11 cellular contexts compared by ENCODE assay signal in genomic region chr7:5633161-5634106, GRCh38. TPM values are rescaled to one million over a fixed set of nuclear protein-coding genes. Genes with fewer than 3 reads are reported as not detected.
DNase-seq lines count a peak whose midpoint lies in the region; ATAC-seq and TF ChIP-seq lines count a peak whose summit lies in the region.
"Had no signal": no experiment of that assay in that cellular context is flagged by ENCODE, and none has a peak within 500 bp of the region (broad histone marks: within the 10 kb centered on the region; RNA-seq: fewer than 3 reads in every experiment).

No MANE protein-coding gene starts in this region.

- no peak for ATAC-seq in HG03175 (IDR thresholded peaks at IDR 0.05; ENCODE audit: unreplicated experiment)

- POLR2A ChIA-PET in HEK293 (lab: Yijun Ruan, JAX): interaction anchor here (0.5 kb wide), 1 partner anchor 814 kb away, joined by 5 read pairs; the partner anchor contains the start of gene DAGLB

- CTCF ChIA-PET in HEK293 (lab: Yijun Ruan, JAX): interaction anchor here (1.2 kb wide), 1 partner anchor 44 kb away, joined by 4 read pairs; no protein-coding TSS in a partner anchor

- no peaks in the 10 kb centered on the region for H3K27me3 ChIP-seq in skeletal muscle tissue (ENCODE audit: control insufficient read depth in 3 of 3, insufficient read depth in 3 of 3, low read length in 3 of 3)

- H3K9me3 ChIP-seq in HEK293 (ENCODE audit: control insufficient read depth, insufficient read depth, low read depth, low read length): no peaks in the 10 kb centered on the region
- H3K9me3 ChIP-seq in skeletal muscle tissue (ENCODE audit: control insufficient read depth in 3 of 3, low read length in 3 of 3): no peaks in the 10 kb centered on the region

- H3K27ac ChIP-seq in HEK293 (ENCODE audit: extremely low read depth, low read depth, low read length) (no peak overlapping the region), skeletal muscle tissue (ENCODE audit: low read depth, low read length) (peak overlapping the region; percentile 73)

- peak overlapping the region; percentile 47 to 77 (median 73) for H3K9ac ChIP-seq in skeletal muscle tissue (ENCODE audit: low read depth in 1 of 3, low read length in 3 of 3)

- DNase-seq in astrocyte of the hippocampus (ENCODE audit: low read depth, low spot score) (peak; percentile 53), iPS DF 4.7 (ENCODE audit: extremely low read depth, low spot score) (peak; percentile 66), HT-29 (ENCODE audit: low spot score) (no peak), GM20000 (ENCODE audit: low spot score) (no peak), DMS79 treated with DMSO at 0.1 percent for 48 hours (lab: John Stamatoyannopoulos, UW) (no peak)
- DNase-seq: activated CD4-positive, alpha-beta T cell treated with anti-CD3 and anti-CD28 coated beads for 48 hours; immature natural killer cell; NCI-H1092 treated with DMSO at 0.1 percent for 48 hours had no signal

- H3K4me1 ChIP-seq in HEK293 (ENCODE audit: control insufficient read depth, insufficient read depth, low read length) (peaks cover 2% of the 10 kb centered on the region; the same call in 1 of the 2 replicates), skeletal muscle tissue (ENCODE audit: control insufficient read depth in 3 of 3, insufficient read depth in 3 of 3, low read length in 3 of 3) (peaks cover 43 to 55% (median 48%) of the 10 kb centered on the region in 3 donors)

- peaks cover 0 to 10% of the 10 kb centered on the region in 2 experiments; a peak in 2 of 3 replicates for H3K36me3 ChIP-seq in HEK293 (ENCODE audit: control insufficient read depth in 2 of 2, insufficient read depth in 1 of 2, low read length in 2 of 2)
- peaks cover 6 to 10% (median 7%) of the 10 kb centered on the region in 3 donors for H3K36me3 ChIP-seq in skeletal muscle tissue (ENCODE audit: control insufficient read depth in 3 of 3, insufficient read depth in 3 of 3, low read length in 3 of 3)

- no peak for TF ChIP-seq CTCF in HEK293 (tag by site-specific recombination; IDR thresholded peaks at IDR 0.05)
- TF ChIP-seq CTCF in GM20000 (IDR thresholded peaks at IDR 0.05; ENCODE audit: extremely low read depth, missing control alignments): no peak

- H3K4me3 ChIP-seq in HEK293 (ENCODE audit: low read depth, low read length) (no peak overlapping the region), skeletal muscle tissue (ENCODE audit: low read length in 3 of 3) (peak overlapping the region in 2 of 3 donors; percentile 10 to 45)

TF ChIP-seq in HEK293, 187 proteins besides CTCF, POLR2A, EP300 and RAD21:
- TF ChIP-seq ZIC2 (tag by site-specific recombination; IDR thresholded peaks at IDR 0.05) (0 out of 2 replicates have a peak, but pooled peaks have one; percentile 15), ZNF175 (tag by site-specific recombination; IDR thresholded peaks at IDR 0.05) (no peak)

RNA-seq across cellular contexts. Expression of gene FSCN1, which starts 40.8 kb away (rescaled TPM):
- total RNA-seq in skeletal muscle tissue: 110 TPM
- total RNA-seq in HT-29 (2014; rRNA removed; shearing (Covaris generic)): 2.0 and 3.8 TPM in 2 replicates

Comparison
In these comparisons a context has a peak if more than half of its experiments do, and no peak if none do; other contexts are left out.
1. DNase-seq: peak in astrocyte of the hippocampus (single experiment) and iPS DF 4.7 (single experiment); none in HT-29 (single experiment), GM20000 (single experiment) and DMS79 treated with DMSO at 0.1 percent for 48 hours (single experiment).
2. RNA of gene FSCN1, which starts 40.8 kb away (total RNA-seq): 110 TPM in skeletal muscle tissue (single experiment); 2.0 to 3.8 TPM in HT-29; every median in the first group is over 10 times any median in the second.